In genomic region chr1:207751790-207752455, GRCh38 we compare ENCODE assay signal across 8 cellular contexts. TPM values are rescaled to one million over a fixed set of nuclear protein-coding genes. Genes with fewer than 3 reads are reported as not detected.
DNase-seq lines count a peak whose midpoint lies in the region; ATAC-seq lines count a peak whose summit lies in the region.

Gene CD46 (plus strand): TSS chr1:207752054. CDS start chr1:207752213, 159 bp downstream.

- peak; percentile 85 for DNase-seq in DMS 273 treated with DMSO at 0.1 percent for 48 hours (lab: John Stamatoyannopoulos, UW)
- peak; percentile 77 for DNase-seq in OCI-M2 (lab: John Stamatoyannopoulos, UW; ENCODE audit: unreplicated experiment)
- peak; percentile 81 for DNase-seq in activated T-cell treated with anti-CD3 and anti-CD28 coated beads for 4 hours
- DNase-seq in epithelial cell of prostate (ENCODE audit: low read depth, low spot score), result peak; percentile 89
- peak; percentile 97 for DNase-seq in mucosa of gallbladder (ENCODE audit: low spot score)
- DNase-seq in stimulated activated CD8-positive, alpha-beta memory T cell treated with anti-CD3 and anti-CD28 coated beads, Interleukin-4, amount 100 ng/mL, for 4 hours (ENCODE audit: low read depth in 2 of 2, low spot score in 1 of 2), result peak; percentile 78 to 86

- H3K9me3 Mint-ChIP-seq in IgD-negative memory B cell, result no peaks in the 10 kb centered on the region

- peak within 1 kb of the TSS; percentile 86 to 97 (median 96) for H3K27ac Mint-ChIP-seq in IgD-negative memory B cell

- H3K4me3 Mint-ChIP-seq in IgD-negative memory B cell, result peak within 1 kb of the TSS; percentile 95 to 99 (median 98)

- H3K36me3 Mint-ChIP-seq in IgD-negative memory B cell, result no peaks in the 10 kb centered on the region

- peaks cover 23 to 43% (median 42%) of the 10 kb centered on the region in 3 donors for H3K4me1 Mint-ChIP-seq in IgD-negative memory B cell

- peak; percentile 95 for ATAC-seq in GM21529 (IDR thresholded peaks at IDR 0.05; ENCODE audit: unreplicated experiment)

- peak within 1 kb of the TSS; percentile 91 for H3K27ac ChIP-seq in epithelial cell of prostate

- no peaks in the 10 kb centered on the region for H3K27me3 Mint-ChIP-seq in IgD-negative memory B cell

RNA-seq across cellular contexts. Expression of gene CD46, which starts in this region (rescaled TPM):
- 67.2 TPM for polyA plus RNA-seq in IgD-negative memory B cell
- 228 TPM for total RNA-seq in mucosa of gallbladder

Comparison
In these comparisons a context has a peak if more than half of its experiments do, and no peak if none do; other contexts are left out.
1. Peak in every context shown above with its lines: DNase-seq, ATAC-seq and H3K27ac ChIP-seq.